10 cellular contexts compared by ENCODE assay signal in the genomic region with DNA sequence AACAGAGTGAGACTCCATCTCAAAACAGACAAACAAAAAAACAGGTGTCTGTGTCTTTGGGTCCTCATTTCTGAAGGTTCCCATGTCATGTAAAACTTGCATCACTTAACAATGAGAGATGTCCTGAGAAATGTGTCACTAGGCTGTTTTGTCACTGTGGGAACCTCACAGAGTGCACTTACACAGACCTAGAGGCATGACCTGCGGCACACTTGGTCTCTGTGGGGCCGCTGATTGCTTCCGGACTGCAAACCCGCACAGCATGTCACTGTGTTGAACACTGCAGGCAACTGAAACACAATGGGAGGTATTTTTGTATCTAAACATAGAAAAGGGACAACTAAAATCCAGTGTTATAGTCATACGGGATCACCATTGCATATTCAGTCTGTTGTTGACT. TPM values are rescaled to one million over a fixed set of nuclear protein-coding genes. Genes with fewer than 3 reads are reported as not detected.
A peak's percentile ranks its signal among the peaks of the same experiment; 100 is the strongest.
DNase-seq lines count a peak whose midpoint lies in the region; ATAC-seq, FAIRE-seq and TF ChIP-seq lines count a peak whose summit lies in the region.
"Had no signal": no experiment of that assay in that cellular context is flagged by ENCODE, and none has a peak within 500 bp of the region (broad histone marks: within the 10 kb centered on the region; RNA-seq: fewer than 3 reads in every experiment).

No MANE protein-coding gene starts in this region.

- peak overlapping the region; percentile 43 for H3K4me3 ChIP-seq in A549

- peaks cover 35% of the 10 kb centered on the region for H3K27me3 Mint-ChIP-seq in activated naive CD8-positive, alpha-beta T cell treated with anti-CD3 and anti-CD28 coated beads, Interleukin-2, amount 10 ng/mL, durations not matched to agents 7 days and 5 days

- H3K4me1 ChIP-seq in A549: peaks cover 12% of the 10 kb centered on the region; the same call in 2 of the 3 replicates

- peak overlapping the region in 1 of 2 experiments; percentile 69; a peak in 1 of 6 replicates for H3K27ac ChIP-seq in A549
- H3K27ac ChIP-seq: cardiac muscle cell had no signal

- H3K9me3 ChIP-seq in A549: no peaks in the 10 kb centered on the region

- peak overlapping the region; percentile 85 for H3K4me2 ChIP-seq in A549

- TF ChIP-seq POLR2A in A549 (IDR thresholded peaks at IDR 0.05; ENCODE audit: low read length): no peak

- TF ChIP-seq EP300 in A549 (IDR thresholded peaks at IDR 0.05): no peak

- FAIRE-seq in A549 (lab: Jason Lieb, UNC) (no peak), D721Med (lab: Jason Lieb, UNC) (no peak)
- FAIRE-seq: G401.6 had no signal

- no peak for TF ChIP-seq RAD21 in A549 (conservative IDR thresholded peaks at IDR 0.05 in 1 of 2, IDR thresholded peaks at IDR 0.05 in 1 of 2)

- ATAC-seq in A549 (no peak; a peak in 2 of 6 replicates), GM18517 (IDR thresholded peaks at IDR 0.05; ENCODE audit: unreplicated experiment) (peak; percentile 57), HG03196 (IDR thresholded peaks at IDR 0.05; ENCODE audit: unreplicated experiment) (peak; percentile 33), HG03025 (IDR thresholded peaks at IDR 0.05; ENCODE audit: low FRiP score, unreplicated experiment) (no peak)
- peak; percentile 21 for ATAC-seq in activated naive CD8-positive, alpha-beta T cell treated with anti-CD3 and anti-CD28 coated beads, Interleukin-2, amount 10 ng/mL, durations not matched to agents 7 days and 5 days (ENCODE audit: low read depth)

- CTCF ChIA-PET in A549 (lab: Yijun Ruan, JAX): interaction anchor here (1.1 to 3.3 kb wide), 2 partner anchors 14 to 296 kb away, joined by 3 to 12 read pairs; no protein-coding TSS in a partner anchor

- TF ChIP-seq CTCF in A549 (IDR thresholded peaks at IDR 0.05) (no peak), D721Med (IDR thresholded peaks at IDR 0.05; ENCODE audit: insufficient read depth, missing control alignments) (no peak)

- no peaks in the 10 kb centered on the region for H3K9me3 Mint-ChIP-seq in activated naive CD8-positive, alpha-beta T cell treated with anti-CD3 and anti-CD28 coated beads, Interleukin-2, amount 10 ng/mL, durations not matched to agents 7 days and 5 days

- peaks cover 35% of the 10 kb centered on the region for H3K4me1 Mint-ChIP-seq in activated naive CD8-positive, alpha-beta T cell treated with anti-CD3 and anti-CD28 coated beads, Interleukin-2, amount 10 ng/mL, durations not matched to agents 7 days and 5 days

- H3K27ac Mint-ChIP-seq in activated naive CD8-positive, alpha-beta T cell treated with anti-CD3 and anti-CD28 coated beads, Interleukin-2, amount 10 ng/mL, durations not matched to agents 7 days and 5 days: peak overlapping the region; percentile 42

- H3K36me3 Mint-ChIP-seq in activated naive CD8-positive, alpha-beta T cell treated with anti-CD3 and anti-CD28 coated beads, Interleukin-2, amount 10 ng/mL, durations not matched to agents 7 days and 5 days: no peaks in the 10 kb centered on the region

- POLR2A ChIA-PET in A549 (lab: Yijun Ruan, JAX): no interaction called here
- POLR2A ChIA-PET in activated naive CD8-positive, alpha-beta T cell treated with anti-CD3 and anti-CD28 coated beads, Interleukin-2, amount 10 ng/mL, durations not matched to agents 7 days and 5 days (lab: Charles Lee): no interaction called here

- DNase-seq in A549 (ENCODE audit: low read depth in 1 of 2, low spot score in 1 of 2) (no peak), D721Med (ENCODE audit: insufficient read length, low spot score) (no peak), hepatic stellate cell (ENCODE audit: low spot score) (no peak)
- no peak for DNase-seq in activated naive CD8-positive, alpha-beta T cell treated with anti-CD3 and anti-CD28 coated beads, Interleukin-2, amount 10 ng/mL, durations not matched to agents 7 days and 5 days
- DNase-seq in effector CD4-positive, alpha-beta T cell: no peak

- H3K4me3 Mint-ChIP-seq in activated naive CD8-positive, alpha-beta T cell treated with anti-CD3 and anti-CD28 coated beads, Interleukin-2, amount 10 ng/mL, durations not matched to agents 7 days and 5 days: peak overlapping the region; percentile 83

- WGBS in A549 (ENCODE audit: missing lambda C conversion rate): 89% methylated on average over 4 of the region's 5 CpGs

TF ChIP-seq in A549, 52 proteins besides CTCF, POLR2A, EP300 and RAD21:
- TF ChIP-seq CBX2 (IDR thresholded peaks at IDR 0.05; ENCODE audit: borderline replicate concordance, low read depth): no peak
- no peak for TF ChIP-seq HOXB13 (CRISPR knock-in tag; IDR thresholded peaks at IDR 0.05; ENCODE audit: low read depth)
- no peak for TF ChIP-seq NPAS2 (CRISPR knock-in tag; IDR thresholded peaks at IDR 0.05; ENCODE audit: borderline replicate concordance)
- TF ChIP-seq EHMT2 (IDR thresholded peaks at IDR 0.05; ENCODE audit: low read depth): no peak
- no peak for TF ChIP-seq JUNB (IDR thresholded peaks at IDR 0.05)
- TF ChIP-seq ZC3H11A (IDR thresholded peaks at IDR 0.05): no peak
- no peak for TF ChIP-seq MYC (IDR thresholded peaks at IDR 0.05; ENCODE audit: borderline replicate concordance, low read length)
- TF ChIP-seq, protein P1, sequence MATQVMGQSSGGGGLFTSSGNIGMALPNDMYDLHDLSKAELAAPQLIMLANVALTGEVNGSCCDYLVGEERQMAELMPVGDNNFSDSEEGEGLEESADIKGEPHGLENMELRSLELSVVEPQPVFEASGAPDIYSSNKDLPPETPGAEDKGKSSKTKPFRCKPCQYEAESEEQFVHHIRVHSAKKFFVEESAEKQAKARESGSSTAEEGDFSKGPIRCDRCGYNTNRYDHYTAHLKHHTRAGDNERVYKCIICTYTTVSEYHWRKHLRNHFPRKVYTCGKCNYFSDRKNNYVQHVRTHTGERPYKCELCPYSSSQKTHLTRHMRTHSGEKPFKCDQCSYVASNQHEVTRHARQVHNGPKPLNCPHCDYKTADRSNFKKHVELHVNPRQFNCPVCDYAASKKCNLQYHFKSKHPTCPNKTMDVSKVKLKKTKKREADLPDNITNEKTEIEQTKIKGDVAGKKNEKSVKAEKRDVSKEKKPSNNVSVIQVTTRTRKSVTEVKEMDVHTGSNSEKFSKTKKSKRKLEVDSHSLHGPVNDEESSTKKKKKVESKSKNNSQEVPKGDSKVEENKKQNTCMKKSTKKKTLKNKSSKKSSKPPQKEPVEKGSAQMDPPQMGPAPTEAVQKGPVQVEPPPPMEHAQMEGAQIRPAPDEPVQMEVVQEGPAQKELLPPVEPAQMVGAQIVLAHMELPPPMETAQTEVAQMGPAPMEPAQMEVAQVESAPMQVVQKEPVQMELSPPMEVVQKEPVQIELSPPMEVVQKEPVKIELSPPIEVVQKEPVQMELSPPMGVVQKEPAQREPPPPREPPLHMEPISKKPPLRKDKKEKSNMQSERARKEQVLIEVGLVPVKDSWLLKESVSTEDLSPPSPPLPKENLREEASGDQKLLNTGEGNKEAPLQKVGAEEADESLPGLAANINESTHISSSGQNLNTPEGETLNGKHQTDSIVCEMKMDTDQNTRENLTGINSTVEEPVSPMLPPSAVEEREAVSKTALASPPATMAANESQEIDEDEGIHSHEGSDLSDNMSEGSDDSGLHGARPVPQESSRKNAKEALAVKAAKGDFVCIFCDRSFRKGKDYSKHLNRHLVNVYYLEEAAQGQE (IDR thresholded peaks at IDR 0.05): no peak
- TF ChIP-seq KDM5A (IDR thresholded peaks at IDR 0.05): no peak
TF ChIP-seq in A549: peak in this region for 0.

RNA-seq across cellular contexts. Expression of gene TMEM181, which starts 42.3 kb away (rescaled TPM):
- polyA plus RNA-seq in A549 (2011; rRNA removed) (19.9 and 21.1 TPM in 2 replicates), A549 (2017; fragmentation: RNase III; extraction: RNeasy Plus Mini Kit Qiagen cat#74134 plus additional on column Dnase treatment) (11.6 to 12.1 TPM (median 11.8 TPM) in 3 replicates)
- polyA plus RNA-seq in A549 (2012; cell fraction: cytosol; rRNA removed): 5.8 and 7.1 TPM in 2 replicates
- 6.3 and 11.2 TPM in 2 replicates for polyA plus RNA-seq in A549 (2012; cell fraction: nucleus; rRNA removed)
- polyA minus RNA-seq in A549 (2011; rRNA and poly(A)+ RNA removed): 12.7 and 12.9 TPM in 2 replicates
- total RNA-seq in activated naive CD8-positive, alpha-beta T cell treated with anti-CD3 and anti-CD28 coated beads, Interleukin-2, amount 10 ng/mL, durations not matched to agents 7 days and 5 days: 10 to 100 TPM; 16.8 to 17.7 TPM

Comparison
In these comparisons a context has a peak if more than half of its experiments do, and no peak if none do; other contexts are left out.
1. ATAC-seq: peak in GM18517 (single experiment), HG03196 (single experiment) and activated naive CD8-positive, alpha-beta T cell treated with anti-CD3 and anti-CD28 coated beads, Interleukin-2, amount 10 ng/mL, durations not matched to agents 7 days and 5 days (single experiment); none in A549 (0 of 2) and HG03025 (single experiment).